ENCODE assay signal across 8 cellular contexts in genomic region chr1:77978969-77979838, GRCh38. TPM values are rescaled to one million over a fixed set of nuclear protein-coding genes. Genes with fewer than 3 reads are reported as not detected.
DNase-seq lines count a peak whose midpoint lies in the region; ATAC-seq and TF ChIP-seq lines count a peak whose summit lies in the region.

TSS of gene FUBP1 (minus strand) at chr1:77979072. CDS start at chr1:77979004, 68 bp downstream.

- in situ Hi-C loops in GM13976 (cut with MboI; ENCODE audit: low sequenced_read_pairs, unreplicated experiment) = no loop called here

- H3K27ac ChIP-seq in right atrium auricular region (peak within 1 kb of the TSS; percentile 91 to 97), vagina (peak within 1 kb of the TSS; percentile 92)

- TF ChIP-seq CTCF in GM13976 (IDR thresholded peaks at IDR 0.05; ENCODE audit: borderline replicate concordance, control extremely low read depth, extremely low read depth, insufficient read depth, missing control alignments) (peak; percentile 77), right atrium auricular region (IDR thresholded peaks at IDR 0.05) (peak; percentile 54 to 73), vagina (IDR thresholded peaks at IDR 0.05) (peak; percentile 40 to 77 (median 74))

- peak within 1 kb of the TSS; percentile 61 to 85 for H3K4me3 ChIP-seq in right atrium auricular region
- peak within 1 kb of the TSS; percentile 67 to 73 for H3K4me3 ChIP-seq in vagina

- TF ChIP-seq POLR2A in vagina (IDR thresholded peaks at IDR 0.05) = peak in 1 of 2 donors; percentile 51

- intact Hi-C loops in vagina (cut with DNase I) = loop anchor here (2.0 kb wide), 1 partner anchor 26 kb away; the partner anchor contains the start of gene DNAJB4

- ATAC-seq in HG02870 (IDR thresholded peaks at IDR 0.05; ENCODE audit: unreplicated experiment) = peak; percentile 65

- H3K4me1 ChIP-seq in right atrium auricular region (peaks cover 0 to 51% of the 10 kb centered on the region in 2 donors), vagina (peaks cover 45% of the 10 kb centered on the region)

- DNase-seq in GM13976 (ENCODE audit: low spot score) (peak; percentile 90), NCI-H146 (lab: John Stamatoyannopoulos, UW) (peak; percentile 98), T-helper 1 cell (peak; percentile 86 to 98 (median 93)), amygdala (lab: John Stamatoyannopoulos, UW) (peak; percentile 32 to 96 (median 89)), right atrium auricular region (ENCODE audit: low spot score) (peak; percentile 98), pulmonary artery endothelial cell (ENCODE audit: low read depth, low spot score) (peak; percentile 98), vagina (ENCODE audit: extremely low spot score in 2 of 2) (peak in 1 of 2 donors; percentile 98)

- H3K36me3 ChIP-seq in right atrium auricular region (peaks cover 3% of the 10 kb centered on the region), vagina (no peaks in the 10 kb centered on the region)

- H3K9me3 ChIP-seq in right atrium auricular region = no peaks in the 10 kb centered on the region
- no peaks in the 10 kb centered on the region for H3K9me3 ChIP-seq in vagina

- H3K27me3 ChIP-seq in right atrium auricular region (no peaks in the 10 kb centered on the region), vagina (no peaks in the 10 kb centered on the region)

RNA-seq across cellular contexts. Expression of gene FUBP1, which starts in this region (rescaled TPM):
- total RNA-seq in right atrium auricular region (10 to 100 TPM; 45.8 to 49.3 TPM), pulmonary artery endothelial cell (155 and 193 TPM in 2 replicates), vagina (85.7 TPM)
